Comparison of ENCODE assay signal across 8 cellular contexts in genomic region chr10:71608863-71609768, GRCh38.
DNase-seq lines count a peak whose midpoint lies in the region; ATAC-seq, FAIRE-seq and TF ChIP-seq lines count a peak whose summit lies in the region.

No MANE protein-coding gene starts in this region.

- no peak for FAIRE-seq in astrocyte (lab: Jason Lieb, UNC)

- H3K36me3 ChIP-seq in astrocyte (ENCODE audit: insufficient read depth, low read length) = no peaks in the 10 kb centered on the region

- ATAC-seq in GM21528 (IDR thresholded peaks at IDR 0.05; ENCODE audit: low FRiP score, unreplicated experiment) = no peak
- no peak for ATAC-seq in HG03565 (IDR thresholded peaks at IDR 0.05; ENCODE audit: unreplicated experiment)

- no peak overlapping the region for H3K9ac ChIP-seq in astrocyte (ENCODE audit: low read length)

- H3K27me3 Mint-ChIP-seq in T-helper 2 cell treated with Interferon-gamma antibody and Interleukin-4, amounts not matched to agents 5 μg/mL and 100 μg/mL, for 36 hours (ENCODE audit: low read depth) = no peaks in the 10 kb centered on the region
- peaks cover 31% of the 10 kb centered on the region for H3K27me3 Mint-ChIP-seq in astrocyte (ENCODE audit: low read depth, unreplicated experiment)

- DNase-seq in GDM1 (lab: John Stamatoyannopoulos, UW) = peak; percentile 40
- DNase-seq in NB4 (ENCODE audit: low read depth) = peak; percentile 77
- DNase-seq in T-helper 2 cell treated with Interferon-gamma antibody and Interleukin-4, amounts not matched to agents 5 μg/mL and 100 μg/mL, for 36 hours (ENCODE audit: low spot score) = peak; percentile 45
- peak; percentile 23 for DNase-seq in astrocyte (ENCODE audit: low read depth)
- peak; percentile 54 for DNase-seq in hepatic stellate cell (ENCODE audit: low spot score)
- peak; percentile 16 for DNase-seq in skeletal muscle cell (ENCODE audit: low read depth)

- peaks cover 19% of the 10 kb centered on the region for H3K27me3 ChIP-seq in astrocyte (ENCODE audit: insufficient read depth, low read length)

- no peak overlapping the region for H3K27ac ChIP-seq in astrocyte (ENCODE audit: low read depth, low read length)

- H3K27ac Mint-ChIP-seq in T-helper 2 cell treated with Interferon-gamma antibody and Interleukin-4, amounts not matched to agents 5 μg/mL and 100 μg/mL, for 36 hours = no peak overlapping the region
- H3K27ac Mint-ChIP-seq in astrocyte (ENCODE audit: unreplicated experiment) = peak overlapping the region; percentile 82

- no peak overlapping the region for H3K4me2 ChIP-seq in astrocyte (ENCODE audit: low read length)

- TF ChIP-seq CTCF in NB4 (IDR thresholded peaks at IDR 0.05; ENCODE audit: low read depth, low read length) = peak; percentile 86
- TF ChIP-seq CTCF in astrocyte (IDR thresholded peaks at IDR 0.05; ENCODE audit: insufficient read depth, low read depth, low read length) = peak; percentile 63

- no peaks in the 10 kb centered on the region for H3K4me1 ChIP-seq in astrocyte (ENCODE audit: insufficient read depth, low read length)

- H3K9me3 Mint-ChIP-seq in T-helper 2 cell treated with Interferon-gamma antibody and Interleukin-4, amounts not matched to agents 5 μg/mL and 100 μg/mL, for 36 hours = no peaks in the 10 kb centered on the region
- H3K9me3 Mint-ChIP-seq in astrocyte (ENCODE audit: unreplicated experiment) = no peaks in the 10 kb centered on the region

- H3K9me3 ChIP-seq in astrocyte (ENCODE audit: insufficient read depth, low read depth, low read length) = no peaks in the 10 kb centered on the region

- H2AFZ ChIP-seq in astrocyte (ENCODE audit: low read depth, low read length) = no peak overlapping the region

- no peak for TF ChIP-seq POLR2A in NB4 (IDR thresholded peaks at IDR 0.05; ENCODE audit: extremely low read depth, insufficient read length)

- no peak overlapping the region for H3K4me3 Mint-ChIP-seq in T-helper 2 cell treated with Interferon-gamma antibody and Interleukin-4, amounts not matched to agents 5 μg/mL and 100 μg/mL, for 36 hours
- no peak overlapping the region for H3K4me3 Mint-ChIP-seq in astrocyte (ENCODE audit: unreplicated experiment)

- H3K4me3 ChIP-seq in NB4 (ENCODE audit: low read depth, low read length) (no peak overlapping the region), astrocyte (ENCODE audit: insufficient read depth, low read depth, low read length) (no peak overlapping the region), skeletal muscle cell (ENCODE audit: low read depth, low read length) (no peak overlapping the region)

- H4K20me1 ChIP-seq in astrocyte (ENCODE audit: insufficient read depth, low read length) = no peaks in the 10 kb centered on the region

- H3K4me1 Mint-ChIP-seq in T-helper 2 cell treated with Interferon-gamma antibody and Interleukin-4, amounts not matched to agents 5 μg/mL and 100 μg/mL, for 36 hours (ENCODE audit: low read depth) = peaks cover 4% of the 10 kb centered on the region
- H3K4me1 Mint-ChIP-seq in astrocyte (ENCODE audit: low read depth, unreplicated experiment) = peaks cover 8% of the 10 kb centered on the region

- no peaks in the 10 kb centered on the region for H3K79me2 ChIP-seq in astrocyte (ENCODE audit: insufficient read depth, low read length)

- H3K36me3 Mint-ChIP-seq in T-helper 2 cell treated with Interferon-gamma antibody and Interleukin-4, amounts not matched to agents 5 μg/mL and 100 μg/mL, for 36 hours (ENCODE audit: low read depth) = no peaks in the 10 kb centered on the region
- H3K36me3 Mint-ChIP-seq in astrocyte (ENCODE audit: low read depth, unreplicated experiment) = no peaks in the 10 kb centered on the region

Comparison
In these comparisons a context has a peak if more than half of its experiments do, and no peak if none do; other contexts are left out.
1. DNase-seq: peak in every context shown above with its lines; median percentile 77 in NB4; 54 in hepatic stellate cell; 45 in T-helper 2 cell treated with Interferon-gamma antibody and Interleukin-4, amounts not matched to agents 5 μg/mL and 100 μg/mL, for 36 hours; 40 in GDM1; 23 in astrocyte; 16 in skeletal muscle cell.